8 cellular contexts compared by ENCODE assay signal in the genomic region with DNA sequence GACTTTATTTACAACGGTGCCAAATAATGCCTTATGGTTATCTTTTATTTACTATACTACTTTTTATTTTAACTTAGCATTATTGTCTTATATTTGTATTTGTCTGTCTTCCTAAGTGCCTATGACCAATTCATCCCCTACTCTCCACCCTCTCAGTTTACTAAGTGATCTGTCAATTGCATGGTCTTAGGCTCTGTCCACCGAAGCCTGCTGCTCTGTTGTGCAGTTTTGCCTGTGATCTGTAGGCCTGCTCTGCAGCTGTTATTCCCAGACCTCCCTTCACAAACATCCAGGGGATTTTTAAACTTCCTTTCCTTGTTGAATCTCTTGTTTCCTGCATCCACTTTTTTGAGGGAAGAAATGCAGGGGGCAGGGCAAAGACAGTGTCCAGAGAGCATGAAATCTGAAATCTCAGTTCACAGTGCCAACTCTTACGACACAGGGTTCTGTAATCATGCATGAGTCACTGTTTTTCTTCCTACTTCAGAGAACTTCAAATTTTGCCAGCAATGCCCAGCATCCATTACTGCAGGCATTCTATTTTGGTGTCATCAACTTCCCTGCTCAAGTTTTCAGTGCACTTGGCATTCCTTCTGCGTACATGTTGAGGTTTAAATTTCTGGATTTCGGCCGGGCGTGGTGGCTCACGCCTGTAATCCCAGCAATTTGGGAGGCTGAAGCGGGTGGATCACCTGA. TPM values are rescaled to one million over a fixed set of nuclear protein-coding genes. Genes with fewer than 3 reads are reported as not detected.
DNase-seq lines count a peak whose midpoint lies in the region; ATAC-seq and TF ChIP-seq lines count a peak whose summit lies in the region.

No MANE protein-coding gene starts in this region.

- peak; percentile 37 for ATAC-seq in activated CD8-positive, alpha-beta T cell treated with anti-CD3 and anti-CD28 coated beads for 36 hours
- ATAC-seq in left ventricle myocardium superior (peak; percentile 94), GM18873 (IDR thresholded peaks at IDR 0.05; ENCODE audit: low FRiP score, unreplicated experiment) (no peak), HG03045 (IDR thresholded peaks at IDR 0.05; ENCODE audit: unreplicated experiment) (no peak)

- no peak overlapping the region for H3K4me3 Mint-ChIP-seq in activated CD8-positive, alpha-beta T cell treated with anti-CD3 and anti-CD28 coated beads for 36 hours
- H3K4me3 Mint-ChIP-seq in progenitor cell of endocrine pancreas (ENCODE audit: low read depth): no peak overlapping the region

- H3K27me3 ChIP-seq in spleen (replicated peaks in 1 of 7): no peaks in the 10 kb centered on the region

- peak in 1 of 3 donors; percentile 16 for TF ChIP-seq POLR2A in spleen (IDR thresholded peaks at IDR 0.05)

- peaks cover 84% of the 10 kb centered on the region for H3K4me1 Mint-ChIP-seq in activated CD8-positive, alpha-beta T cell treated with anti-CD3 and anti-CD28 coated beads for 36 hours (ENCODE audit: low read depth)
- H3K4me1 Mint-ChIP-seq in progenitor cell of endocrine pancreas (ENCODE audit: low read depth): peaks cover 7% of the 10 kb centered on the region

- H3K36me3 Mint-ChIP-seq in activated CD8-positive, alpha-beta T cell treated with anti-CD3 and anti-CD28 coated beads for 36 hours (ENCODE audit: low read depth): peaks cover 46% of the 10 kb centered on the region
- H3K36me3 Mint-ChIP-seq in progenitor cell of endocrine pancreas (ENCODE audit: insufficient read depth): peaks cover 3% of the 10 kb centered on the region

- CTCF ChIA-PET in activated CD8-positive, alpha-beta T cell treated with anti-CD3 and anti-CD28 coated beads for 36 hours (lab: Charles Lee): no interaction called here

- H3K4me3 ChIP-seq in HFF-Myc (replicated peaks; ENCODE audit: low read depth, low read length) (no peak overlapping the region), spleen (no peak overlapping the region)

- POLR2A ChIA-PET in activated CD8-positive, alpha-beta T cell treated with anti-CD3 and anti-CD28 coated beads for 36 hours (lab: Charles Lee): no interaction called here

- peaks cover 32 to 85% (median 57%) of the 10 kb centered on the region in 6 donors for H3K4me1 ChIP-seq in spleen

- peak; percentile 85 for DNase-seq in HFF-Myc (ENCODE audit: extremely low read depth, low read depth)
- no peak for DNase-seq in activated CD8-positive, alpha-beta T cell treated with anti-CD3 and anti-CD28 coated beads for 36 hours
- no peak for DNase-seq in left ventricle myocardium superior
- no peak for DNase-seq in spleen
- DNase-seq in iPS-NIHi11 (ENCODE audit: low spot score): no peak
- DNase-seq in progenitor cell of endocrine pancreas (ENCODE audit: low spot score, unreplicated experiment): no peak

- H3K27me3 Mint-ChIP-seq in activated CD8-positive, alpha-beta T cell treated with anti-CD3 and anti-CD28 coated beads for 36 hours: no peaks in the 10 kb centered on the region
- no peaks in the 10 kb centered on the region for H3K27me3 Mint-ChIP-seq in progenitor cell of endocrine pancreas

- 65 to 77% (median 71%) methylated on average over 9 of the region's 9 CpGs for WGBS in spleen, 5 donors

- peak overlapping the region in 7 of 8 donors; percentile 51 to 83 (median 75) for H3K27ac ChIP-seq in spleen

- H3K9me3 Mint-ChIP-seq in activated CD8-positive, alpha-beta T cell treated with anti-CD3 and anti-CD28 coated beads for 36 hours: peaks cover 3% of the 10 kb centered on the region
- no peaks in the 10 kb centered on the region for H3K9me3 Mint-ChIP-seq in progenitor cell of endocrine pancreas (ENCODE audit: low read depth)

- intact Hi-C loops in activated CD8-positive, alpha-beta T cell treated with anti-CD3 and anti-CD28 coated beads for 36 hours (cut with micrococcal nuclease): no loop called here
- intact Hi-C loops in left ventricle myocardium superior (cut with micrococcal nuclease): no loop called here
- intact Hi-C loops in spleen (cut with DNase I; ENCODE audit: low total_unique reads): no loop called here

- peak overlapping the region; percentile 36 for H3K27ac Mint-ChIP-seq in activated CD8-positive, alpha-beta T cell treated with anti-CD3 and anti-CD28 coated beads for 36 hours
- H3K27ac Mint-ChIP-seq in progenitor cell of endocrine pancreas: no peak overlapping the region

- TF ChIP-seq CTCF in HFF-Myc (IDR thresholded peaks at IDR 0.05; ENCODE audit: low read depth, low read length, missing control alignments) (no peak), spleen (IDR thresholded peaks at IDR 0.05 in 8 of 11, conservative IDR thresholded peaks at IDR 0.05 in 3 of 11) (no peak), progenitor cell of endocrine pancreas (IDR thresholded peaks at IDR 0.05; ENCODE audit: unreplicated experiment) (no peak)
- no peak for TF ChIP-seq CTCF in activated CD8-positive, alpha-beta T cell treated with anti-CD3 and anti-CD28 coated beads for 36 hours (IDR thresholded peaks at IDR 0.05)

- peaks cover 0 to 29% (median 7%) of the 10 kb centered on the region in 6 donors for H3K36me3 ChIP-seq in spleen

- H3K9me3 ChIP-seq in spleen: no peaks in the 10 kb centered on the region

RNA-seq across cellular contexts. Expression of a gene that starts 11.4 kb away (rescaled TPM):
- total RNA-seq in activated CD8-positive, alpha-beta T cell treated with anti-CD3 and anti-CD28 coated beads for 36 hours: 10 to 100 TPM; 29.1 to 32.7 TPM
- 13.1 TPM for total RNA-seq in left ventricle myocardium superior
- total RNA-seq in spleen: 100 to 1,000 TPM in 2 of 7 donors, 10 to 100 TPM in 5; 67.9 to 110 (median 77.6) TPM
- 1 to 10 TPM; 3.2 to 7.4 (median 4.6) TPM for polyA plus RNA-seq in spleen
- total RNA-seq in progenitor cell of endocrine pancreas: 12.7 and 13.1 TPM in 2 replicates

Comparison
In these comparisons a context has a peak if more than half of its experiments do, and no peak if none do; other contexts are left out.
1. ATAC-seq: peak in activated CD8-positive, alpha-beta T cell treated with anti-CD3 and anti-CD28 coated beads for 36 hours (single experiment) and left ventricle myocardium superior (single experiment); none in GM18873 (single experiment) and HG03045 (single experiment).